In genomic region chr7:79398145-79398749, GRCh38 we compare ENCODE assay signal across 1 cellular context.
TF ChIP-seq lines count a peak whose summit lies in the region.

No MANE protein-coding gene starts in this region.

TF ChIP-seq in HCT116, 20 proteins besides CTCF, POLR2A, EP300 and RAD21 (continued from another document):
- TF ChIP-seq EZH2phosphoT487 (IDR thresholded peaks at IDR 0.05; ENCODE audit: borderline replicate concordance) (no peak), ZFX (IDR thresholded peaks at IDR 0.05) (no peak)
